Comparison of ENCODE assay signal across 9 cellular contexts in genomic region chr13:43054803-43055802, GRCh38. TPM values are rescaled to one million over a fixed set of nuclear protein-coding genes. Genes with fewer than 3 reads are reported as not detected.
DNase-seq lines count a peak whose midpoint lies in the region; ATAC-seq and TF ChIP-seq lines count a peak whose summit lies in the region.
"Had no signal": no experiment of that assay in that cellular context is flagged by ENCODE, and none has a peak within 500 bp of the region (broad histone marks: within the 10 kb centered on the region; RNA-seq: fewer than 3 reads in every experiment).

No MANE protein-coding gene starts in this region.

- peaks cover 0 to 21% (median 11%) of the 10 kb centered on the region in 11 experiments; a peak in 16 of 22 replicates for H3K9me3 ChIP-seq in BLaER1 treated with 17β-estradiol and CSF1 and Interleukin-3, amounts not matched to agents 10 nM and 100 nM (replicated peaks in 1 of 11)
- H3K9me3 ChIP-seq in muscle layer of colon (ENCODE audit: low read length), result no peaks in the 10 kb centered on the region

- peak; percentile 24 for DNase-seq in SK-MEL-5 (ENCODE audit: low read depth, low spot score)
- DNase-seq in epithelial cell of esophagus (ENCODE audit: low read depth), result peak; percentile 52
- DNase-seq in NCI-H1694 (lab: John Stamatoyannopoulos, UW), result no peak
- no peak for DNase-seq in hypothalamus (lab: John Stamatoyannopoulos, UW)

- in situ Hi-C loops in SK-MEL-5 (cut with HindIII; ENCODE audit: low pct_unique_long_range_greater_than_20kb, low sequenced_read_pairs), result no loop called here

- H3K4me3 ChIP-seq in BLaER1 treated with 17β-estradiol and CSF1 and Interleukin-3, amounts not matched to agents 10 nM and 100 nM, result peak overlapping the region; percentile 49 to 70 (median 59)
- H3K4me3 ChIP-seq in epithelial cell of esophagus (ENCODE audit: low read length) (peak overlapping the region; percentile 3), muscle layer of colon (ENCODE audit: low read depth in 1 of 2, low read length in 2 of 2) (peak overlapping the region; percentile 26 to 34)

- TF ChIP-seq CTCF in epithelial cell of esophagus (IDR thresholded peaks at IDR 0.05; ENCODE audit: insufficient read depth, low read depth, low read length, missing control alignments), result no peak

- peaks cover 24 to 46% (median 34%) of the 10 kb centered on the region in 10 experiments for H3K4me1 ChIP-seq in BLaER1 treated with 17β-estradiol and CSF1 and Interleukin-3, amounts not matched to agents 10 nM and 100 nM
- H3K4me1 ChIP-seq in muscle layer of colon (ENCODE audit: insufficient read depth, low read length), result peaks cover 20% of the 10 kb centered on the region

- H3K36me3 ChIP-seq in BLaER1 treated with 17β-estradiol and CSF1 and Interleukin-3, amounts not matched to agents 10 nM and 100 nM, result no peaks in the 10 kb centered on the region
- no peaks in the 10 kb centered on the region for H3K36me3 ChIP-seq in muscle layer of colon (ENCODE audit: insufficient read depth, low read length)

- peak overlapping the region; percentile 71 to 92 (median 82) for H3K4me2 ChIP-seq in BLaER1 treated with 17β-estradiol and CSF1 and Interleukin-3, amounts not matched to agents 10 nM and 100 nM

- H4K20me1 ChIP-seq in BLaER1 treated with 17β-estradiol and CSF1 and Interleukin-3, amounts not matched to agents 10 nM and 100 nM, result no peaks in the 10 kb centered on the region

- H3K27ac ChIP-seq in BLaER1 treated with 17β-estradiol and CSF1 and Interleukin-3, amounts not matched to agents 10 nM and 100 nM, result peak overlapping the region; percentile 58 to 83 (median 78); a peak in 21 of 22 replicates
- H3K27ac ChIP-seq in muscle layer of colon (ENCODE audit: low read depth, low read length), result peak overlapping the region; percentile 85
- H3K27ac ChIP-seq: HL-60 had no signal

- no peaks in the 10 kb centered on the region for H3K27me3 ChIP-seq in BLaER1 treated with 17β-estradiol and CSF1 and Interleukin-3, amounts not matched to agents 10 nM and 100 nM
- no peaks in the 10 kb centered on the region for H3K27me3 ChIP-seq in muscle layer of colon (ENCODE audit: control insufficient read depth in 1 of 2, insufficient read depth in 2 of 2, low read length in 2 of 2)

- ATAC-seq in GM21825 (IDR thresholded peaks at IDR 0.05; ENCODE audit: unreplicated experiment) (peak; percentile 38), HG03469 (IDR thresholded peaks at IDR 0.05; ENCODE audit: unreplicated experiment) (no peak)

- peak overlapping the region; percentile 66 to 83 (median 77) for H3K9ac ChIP-seq in BLaER1 treated with 17β-estradiol and CSF1 and Interleukin-3, amounts not matched to agents 10 nM and 100 nM
- peak overlapping the region; percentile 28 for H3K9ac ChIP-seq in muscle layer of colon (ENCODE audit: low read length)

RNA-seq across cellular contexts. Expression of gene DNAJC15, which starts 31.7 kb away (rescaled TPM):
- total RNA-seq in SK-MEL-5 (2014; rRNA removed; shearing (Covaris generic)), result 33.2 and 43.8 TPM in 2 replicates
- polyA plus RNA-seq in SK-MEL-5 (2015; cell fraction: cytosol; rRNA removed), result 27.0 and 27.6 TPM in 2 replicates
- polyA plus RNA-seq in SK-MEL-5 (2015; cell fraction: nucleus; rRNA removed), result 3.5 and 4.4 TPM in 2 replicates

Comparison
In these comparisons a context has a peak if more than half of its experiments do, and no peak if none do; other contexts are left out.
1. H3K4me3 ChIP-seq: peak in every context shown above with its lines; median percentile 59 in BLaER1 treated with 17β-estradiol and CSF1 and Interleukin-3, amounts not matched to agents 10 nM and 100 nM; 30 in muscle layer of colon; 3 in epithelial cell of esophagus.
2. DNase-seq: peak in SK-MEL-5 (single experiment) and epithelial cell of esophagus (single experiment); none in NCI-H1694 (single experiment) and hypothalamus (0 of 51).